Comparison of ENCODE assay signal across 13 cellular contexts in the genomic region with DNA sequence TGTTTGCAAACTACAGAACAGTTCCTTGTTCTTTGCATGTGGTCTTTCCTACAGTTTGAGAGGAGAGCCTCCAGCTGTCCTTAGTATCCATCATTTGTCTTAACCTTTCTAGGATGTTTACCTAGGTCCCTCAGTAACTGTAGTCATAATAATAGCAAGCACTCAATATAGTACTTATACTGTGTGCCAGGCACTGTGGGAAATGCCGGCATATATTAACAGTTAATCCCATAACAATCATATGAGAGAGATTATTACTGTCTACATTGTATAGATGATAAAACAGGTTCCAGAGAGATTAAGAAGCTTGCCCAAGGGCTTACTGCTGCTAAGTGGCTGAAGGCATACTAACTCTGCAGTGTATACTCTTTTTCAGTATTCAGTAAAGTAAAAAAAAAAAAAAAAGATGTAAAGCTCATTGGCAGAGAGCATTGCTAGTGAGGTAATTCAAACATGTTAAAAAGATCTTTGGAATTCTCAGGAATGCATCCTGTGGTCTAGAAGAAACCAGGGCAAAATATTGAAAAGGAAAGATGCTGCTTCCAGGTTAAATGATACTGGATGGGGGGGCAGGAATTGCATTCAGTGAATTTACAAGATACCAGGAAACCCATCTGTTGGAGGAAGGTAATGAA.
DNase-seq lines count a peak whose midpoint lies in the region; FAIRE-seq and TF ChIP-seq lines count a peak whose summit lies in the region.
"Had no signal": no experiment of that assay in that cellular context is flagged by ENCODE, and none has a peak within 500 bp of the region (broad histone marks: within the 10 kb centered on the region; RNA-seq: fewer than 3 reads in every experiment).

No MANE protein-coding gene starts in this region.

- FAIRE-seq in D721Med (lab: Jason Lieb, UNC) = peak; percentile 35

- TF ChIP-seq CTCF in D721Med (IDR thresholded peaks at IDR 0.05; ENCODE audit: insufficient read depth, missing control alignments) (no peak), choroid plexus epithelial cell (conservative IDR thresholded peaks at IDR 0.05; ENCODE audit: low read depth, low read length) (no peak)

- DNase-seq in D721Med (ENCODE audit: insufficient read length, low spot score) (peak; percentile 41), LHCN-M2 (ENCODE audit: low read depth) (peak; percentile 14), choroid plexus epithelial cell (ENCODE audit: low read depth) (peak; percentile 35), renal cortical epithelial cell (ENCODE audit: low read depth) (peak; percentile 50), NCI-H1930 (lab: John Stamatoyannopoulos, UW) (no peak)
- no peak for DNase-seq in activated CD8-positive, alpha-beta memory T cell treated with anti-CD3 and anti-CD28 coated beads, Interleukin-2, amount 50 U/mL, for 48 hours
- DNase-seq in activated CD4-positive, alpha-beta T cell treated with anti-CD3 and anti-CD28 coated beads for 4 hours = no peak
- DNase-seq: activated effector memory CD4-positive, alpha-beta T cell treated with Interleukin-2 at 50 U/mL for 16 hours; amniotic stem cell; colonic mucosa; NCI-H1092 treated with DMSO at 0.1 percent for 48 hours; stimulated activated CD4-positive, alpha-beta T cell treated with anti-CD3 and anti-CD28 coated beads, Interleukin-4, amount 100 ng/mL, for 1 hour; T-helper 1 cell had no signal

- no peak overlapping the region for H3K4me3 ChIP-seq in choroid plexus epithelial cell (ENCODE audit: low read depth, low read length)
- H3K4me3 ChIP-seq: colonic mucosa had no signal

Comparison
In these comparisons a context has a peak if more than half of its experiments do, and no peak if none do; other contexts are left out.
1. DNase-seq: peak in D721Med (single experiment), LHCN-M2 (single experiment), choroid plexus epithelial cell (single experiment) and renal cortical epithelial cell (single experiment); none in activated CD8-positive, alpha-beta memory T cell treated with anti-CD3 and anti-CD28 coated beads, Interleukin-2, amount 50 U/mL, for 48 hours (single experiment), activated CD4-positive, alpha-beta T cell treated with anti-CD3 and anti-CD28 coated beads for 4 hours (0 of 2) and NCI-H1930 (0 of 2).